Comparison of ENCODE assay signal across 1 cellular context in genomic region chr1:63316540-63316939, GRCh38.
TF ChIP-seq lines count a peak whose summit lies in the region.

No MANE protein-coding gene starts in this region.

TF ChIP-seq in HepG2, 621 proteins besides CTCF, POLR2A, EP300 and RAD21:
- TF ChIP-seq, protein P1, sequence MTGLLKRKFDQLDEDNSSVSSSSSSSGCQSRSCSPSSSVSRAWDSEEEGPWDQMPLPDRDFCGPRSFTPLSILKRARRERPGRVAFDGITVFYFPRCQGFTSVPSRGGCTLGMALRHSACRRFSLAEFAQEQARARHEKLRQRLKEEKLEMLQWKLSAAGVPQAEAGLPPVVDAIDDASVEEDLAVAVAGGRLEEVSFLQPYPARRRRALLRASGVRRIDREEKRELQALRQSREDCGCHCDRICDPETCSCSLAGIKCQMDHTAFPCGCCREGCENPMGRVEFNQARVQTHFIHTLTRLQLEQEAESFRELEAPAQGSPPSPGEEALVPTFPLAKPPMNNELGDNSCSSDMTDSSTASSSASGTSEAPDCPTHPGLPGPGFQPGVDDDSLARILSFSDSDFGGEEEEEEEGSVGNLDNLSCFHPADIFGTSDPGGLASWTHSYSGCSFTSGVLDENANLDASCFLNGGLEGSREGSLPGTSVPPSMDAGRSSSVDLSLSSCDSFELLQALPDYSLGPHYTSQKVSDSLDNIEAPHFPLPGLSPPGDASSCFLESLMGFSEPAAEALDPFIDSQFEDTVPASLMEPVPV (CRISPR knock-in tag; IDR thresholded peaks at IDR 0.05) = 0 out of 2 replicates have a peak, but pooled peaks have one; percentile 5
- TF ChIP-seq ZNF281 (CRISPR knock-in tag; IDR thresholded peaks at IDR 0.05; ENCODE audit: borderline replicate concordance) = no peak
